In the genomic region with DNA sequence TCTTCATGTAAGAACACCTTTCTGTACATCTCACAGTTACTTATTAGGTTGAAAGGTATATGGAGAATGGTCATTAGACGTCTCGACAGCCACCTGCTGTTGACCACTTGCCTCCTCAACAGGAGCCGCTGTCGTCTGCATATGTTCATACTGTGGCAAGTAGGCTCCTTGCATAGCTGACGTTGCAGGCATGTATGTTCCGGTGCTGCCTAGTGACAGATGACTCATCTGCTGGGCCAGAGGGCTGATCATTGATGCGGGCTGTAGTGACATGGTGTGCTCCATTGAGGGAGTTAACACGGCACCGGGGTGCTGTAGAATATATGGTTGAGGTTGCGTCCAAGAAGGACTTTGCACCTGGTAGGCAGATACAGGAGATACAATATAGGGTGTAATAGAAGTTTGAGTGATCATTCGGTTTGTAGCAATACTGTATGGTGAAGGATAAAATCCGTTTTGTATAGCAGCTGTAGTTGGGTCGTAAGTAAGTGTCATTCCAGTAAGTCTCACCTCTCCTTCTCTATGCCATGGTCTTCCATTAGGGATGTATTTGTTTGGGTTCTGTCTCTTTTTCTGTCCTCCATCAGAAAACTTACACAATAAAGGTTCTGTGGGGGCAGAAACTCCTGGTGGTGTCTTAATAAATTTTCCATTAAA, we compare ENCODE assay signal across 8 cellular contexts. TPM values are rescaled to one million over a fixed set of nuclear protein-coding genes. Genes with fewer than 3 reads are reported as not detected.
DNase-seq lines count a peak whose midpoint lies in the region; ATAC-seq, FAIRE-seq and TF ChIP-seq lines count a peak whose summit lies in the region.
"Not testable (repeated sequence)": the region's sequence is repeated elsewhere in the genome, so short reads cannot be mapped to it uniquely, and the experiment has no call there.

No MANE protein-coding gene starts in this region.

- peak; percentile 98 for FAIRE-seq in GM18507 (lab: Jason Lieb, UNC)
- FAIRE-seq in H1 (lab: Jason Lieb, UNC): not testable (repeated sequence)

- CTCF ChIA-PET in HCT116 (lab: Charles Lee) (interaction anchor here (1.0 to 2.7 kb wide), 7 partner anchors 8 to 103 kb away, joined by 3 to 10 read pairs (median 4); a partner anchor contains a TSS), H1 (lab: Charles Lee; ENCODE audit: partially characterized antibody) (interaction anchor here (0.9 to 3.3 kb wide), 5 partner anchors 8 to 459 kb away, joined by 3 to 14 read pairs (median 3); no protein-coding TSS in a partner anchor)

- not testable (repeated sequence) for H2BK15ac ChIP-seq in H1 (ENCODE audit: low read length)

- H3K36me3 Mint-ChIP-seq in naive thymus-derived CD8-positive, alpha-beta T cell: not testable (repeated sequence)

- peak overlapping the region; percentile 81 for H3K4me2 ChIP-seq in HCT116 (ENCODE audit: low read length)
- peak overlapping the region in 1 of 2 experiments; percentile 62; a peak in 1 of 4 replicates for H3K4me2 ChIP-seq in H1 (ENCODE audit: insufficient read depth in 1 of 2, low read depth in 2 of 2, low read length in 2 of 2)

- BruUV-seq in HCT116 (replicated peaks; lab: Mats Ljungman, UMichigan): not testable (repeated sequence)

- not testable (repeated sequence) for H3K79me2 ChIP-seq in HCT116 (ENCODE audit: insufficient read depth, low read length); H1 (ENCODE audit: control insufficient read depth in 1 of 2, insufficient read depth in 2 of 2, low read length in 2 of 2)

- peaks cover 0 to 23% (median 5%) of the 10 kb centered on the region in 4 donors for H3K4me1 Mint-ChIP-seq in naive thymus-derived CD8-positive, alpha-beta T cell

- H3K27ac Mint-ChIP-seq in naive thymus-derived CD8-positive, alpha-beta T cell: not testable (repeated sequence)

- not testable (repeated sequence) for H3K14ac ChIP-seq in H1 (ENCODE audit: insufficient read length)

- peak; percentile 55 for TF ChIP-seq RAD21 in HCT116 (IDR thresholded peaks at IDR 0.05; ENCODE audit: low read depth)
- TF ChIP-seq RAD21 in H1 (IDR thresholded peaks at IDR 0.05 in 1 of 2, conservative IDR thresholded peaks at IDR 0.05 in 1 of 2; ENCODE audit: low read depth in 2 of 2, low read length in 2 of 2): not testable (repeated sequence)

- WGBS in H1 (ENCODE audit: extremely low coverage in 1 of 2, insufficient coverage in 1 of 2, insufficient read length in 1 of 2, insufficient replicate concordance in 2 of 2, low coverage in 1 of 2, low lambda C conversion rate in 2 of 2, missing lambda C conversion rate in 1 of 2), 2 experiments: 75% methylated on average over 13 of the region's 13 CpGs; no CpG with 5 or more reads in 1 of the 2 experiments

- not testable (repeated sequence) for H3K23me2 ChIP-seq in H1 (ENCODE audit: low read depth, low read length)

- H2BK12ac ChIP-seq in H1 (ENCODE audit: low read depth, low read length): not testable (repeated sequence)

- ATAC-seq in HCT116: peak; percentile 84
- peak; percentile 29 to 45 for ATAC-seq in naive thymus-derived CD8-positive, alpha-beta T cell

- not testable (repeated sequence) for TF ChIP-seq POLR2A in HCT116 (IDR thresholded peaks at IDR 0.05; ENCODE audit: borderline replicate concordance, extremely low read depth, insufficient read depth, insufficient read length); H1 (IDR thresholded peaks at IDR 0.05; ENCODE audit: control extremely low read depth in 1 of 2, low read depth in 2 of 2, low read length in 2 of 2)

- not testable (repeated sequence) for H4K91ac ChIP-seq in H1 (replicated peaks; ENCODE audit: insufficient read length, low read length)

- not testable (repeated sequence) for TF ChIP-seq EP300 in H1 (IDR thresholded peaks at IDR 0.05; ENCODE audit: borderline replicate concordance in 1 of 2, low read depth in 2 of 2, low read length in 2 of 2)

- not testable (repeated sequence) for H2BK5ac ChIP-seq in H1 (ENCODE audit: low read depth, low read length)

- not testable (repeated sequence) for H3K27me3 ChIP-seq in HCT116 (ENCODE audit: insufficient read depth, low read length); H1 (replicated peaks in 1 of 4; ENCODE audit: control insufficient read depth in 3 of 4, extremely low read depth in 1 of 4, insufficient read depth in 3 of 4, low read length in 3 of 4)

- H4K20me1 ChIP-seq in HCT116 (ENCODE audit: insufficient read depth); H1 (replicated peaks in 1 of 2; ENCODE audit: control insufficient read depth in 1 of 2, insufficient read depth in 2 of 2, low read length in 2 of 2): not testable (repeated sequence)

- intact Hi-C loops in HCT116 (cut with micrococcal nuclease): loop anchor here (2.0 to 5.0 kb wide), 2 partner anchors 65 to 87 kb away; a partner anchor contains a TSS

- H3K4me1 ChIP-seq in HCT116 (ENCODE audit: control insufficient read depth in 1 of 2, insufficient read depth in 2 of 2, low read length in 2 of 2): peaks cover 6 to 17% of the 10 kb centered on the region in 2 experiments; a peak in 3 of 4 replicates
- not testable (repeated sequence) for H3K4me1 ChIP-seq in H1 (replicated peaks in 1 of 4; ENCODE audit: control insufficient read depth in 3 of 4, insufficient read depth in 4 of 4, low read length in 3 of 4)

- not testable (repeated sequence) for H3K4ac ChIP-seq in H1 (replicated peaks; ENCODE audit: insufficient read length, low read depth, low read length)

- RAD21 ChIA-PET in HCT116 (lab: Charles Lee; ENCODE audit: low non-redundant PET in 1 of 2, low total read pairs in 2 of 2, uncharacterized antibody in 2 of 2, unreplicated experiment in 2 of 2): interaction anchor here in 1 of 2 experiments (0.6 kb wide), 1 partner anchor 45 kb away, joined by 5 read pairs; no protein-coding TSS in a partner anchor

- H3K4me3 ChIP-seq in HCT116 (replicated peaks in 1 of 2; ENCODE audit: low read depth in 1 of 2, low read length in 2 of 2): 0 out of 4 replicates have a peak overlapping the region, but pooled peaks of 1 of the 2 experiments have one; percentile 0
- H3K4me3 ChIP-seq in H1 (ENCODE audit: extremely low read depth in 1 of 4, insufficient read depth in 2 of 4, low read depth in 3 of 4, low read length in 4 of 4): not testable (repeated sequence)

- not testable (repeated sequence) for H3K56ac ChIP-seq in H1 (replicated peaks; ENCODE audit: insufficient read length, low read depth, low read length)

- H3K27ac ChIP-seq in 22Rv1; HCT116 (ENCODE audit: low read depth, low read length); H1 (ENCODE audit: low read depth, low read length): not testable (repeated sequence)

- not testable (repeated sequence) for H2AK5ac ChIP-seq in H1 (ENCODE audit: low read depth, low read length)

- not testable (repeated sequence) for H3K9me2 ChIP-seq in HCT116 (ENCODE audit: insufficient read depth)

- not testable (repeated sequence) for H2BK20ac ChIP-seq in H1 (ENCODE audit: low read length)

- peak overlapping the region; percentile 90 for H2AFZ ChIP-seq in HCT116 (ENCODE audit: low read depth, low read length, poor library complexity, severe bottlenecking)
- not testable (repeated sequence) for H2AFZ ChIP-seq in H1 (ENCODE audit: low read length)

- peak; percentile 34 for TF ChIP-seq CTCF in 22Rv1 (IDR thresholded peaks at IDR 0.05)
- peak in 2 of 3 experiments; percentile 34 to 42; a peak in 5 of 6 replicates for TF ChIP-seq CTCF in HCT116 (IDR thresholded peaks at IDR 0.05 in 2 of 3, conservative IDR thresholded peaks at IDR 0.05 in 1 of 3; ENCODE audit: borderline replicate concordance in 1 of 3, insufficient read depth in 1 of 3, low read depth in 2 of 3, low read length in 2 of 3)
- TF ChIP-seq CTCF in H1 (IDR thresholded peaks at IDR 0.05; ENCODE audit: control extremely low read depth in 1 of 3, insufficient read depth in 1 of 3, low read depth in 1 of 3, low read length in 3 of 3): not testable (repeated sequence)

- H4K8ac ChIP-seq in H1 (ENCODE audit: extremely low read depth, insufficient read depth, low read length): not testable (repeated sequence)

- DNase-seq in GM18507 (ENCODE audit: extremely low spot score, insufficient read length, low read depth) (peak; percentile 35), HCT116 (ENCODE audit: low read depth, low spot score) (peak; percentile 92), HT-29 (ENCODE audit: low spot score) (peak; percentile 78), NOMO-1 treated with DMSO at 0.1 percent for 48 hours (lab: John Stamatoyannopoulos, UW; ENCODE audit: unreplicated experiment) (peak; percentile 87)
- peak; percentile 20 to 38 for DNase-seq in activated CD4-positive, alpha-beta T cell treated with anti-CD3 and anti-CD28 coated beads, Interleukin-2, amount 50 U/mL, for 48 hours
- DNase-seq in H1 (ENCODE audit: low read depth in 1 of 2, low spot score in 2 of 2): not testable (repeated sequence)
- peak in 3 of 10 donors; percentile 5 to 23 (median 19) for DNase-seq in naive thymus-derived CD8-positive, alpha-beta T cell

- POLR2A ChIA-PET in HCT116 (lab: Charles Lee) (interaction anchor here (2.8 kb wide), 1 partner anchor 65 kb away, joined by 11 read pairs; a partner anchor contains a TSS), H1 (lab: Charles Lee; ENCODE audit: partially characterized antibody) (interaction anchor here (1.8 kb wide), 1 partner anchor 65 kb away, joined by 7 read pairs; no protein-coding TSS in a partner anchor)
- POLR2A ChIA-PET in naive thymus-derived CD8-positive, alpha-beta T cell (lab: Charles Lee): not testable (repeated sequence)

- H4K5ac ChIP-seq in H1 (ENCODE audit: insufficient read length, low read depth, low read length): not testable (repeated sequence)

- not testable (repeated sequence) for H3K79me1 ChIP-seq in H1 (ENCODE audit: low read depth, low read length)

- not testable (repeated sequence) for H3K9me3 Mint-ChIP-seq in naive thymus-derived CD8-positive, alpha-beta T cell

- H3K4me3 Mint-ChIP-seq in naive thymus-derived CD8-positive, alpha-beta T cell: peak overlapping the region in 8 of 10 donors; percentile 42 to 86 (median 60)

- not testable (repeated sequence) for H3K36me3 ChIP-seq in HCT116 (ENCODE audit: control insufficient read depth in 1 of 2, insufficient read depth in 2 of 2, low read length in 2 of 2); H1 (ENCODE audit: control insufficient read depth in 2 of 4, insufficient read depth in 4 of 4, low read length in 3 of 4)

- H3K27me3 Mint-ChIP-seq in naive thymus-derived CD8-positive, alpha-beta T cell: peaks cover 14 to 34% (median 25%) of the 10 kb centered on the region in 5 donors

- H3K23ac ChIP-seq in H1 (ENCODE audit: insufficient read length): not testable (repeated sequence)

- H3K18ac ChIP-seq in H1 (ENCODE audit: extremely low read depth, low read length): not testable (repeated sequence)

- not testable (repeated sequence) for H3K9ac ChIP-seq in HCT116 (ENCODE audit: low read length); H1 (replicated peaks in 1 of 4; ENCODE audit: extremely low read depth in 1 of 4, low read depth in 3 of 4, low read length in 3 of 4)

- not testable (repeated sequence) for H3K9me3 ChIP-seq in HCT116 (ENCODE audit: control insufficient read depth in 1 of 2, insufficient read depth in 1 of 2, low read depth in 1 of 2, low read length in 2 of 2); H1 (ENCODE audit: insufficient read depth in 2 of 2, low read depth in 1 of 2, low read length in 1 of 2)

- H2BK120ac ChIP-seq in H1 (replicated peaks; ENCODE audit: low read depth, low read length): not testable (repeated sequence)

RNA-seq across cellular contexts. Expression of a gene that starts 45.2 kb away (rescaled TPM):
- 0.12 TPM for total RNA-seq in HCT116 (2021; ENCODE audit: unreplicated experiment)
- polyA plus RNA-seq in HCT116 (2012): 0.01 and 0.03 TPM in 2 replicates
- total RNA-seq in HT-29 (2014; rRNA removed; shearing (Covaris generic)): not detected in 2 replicates
- total RNA-seq in H1 (2021; fragmentation: NEBNext Ultra II Directional; extraction: Animal tissue kit (Norgen Biotek cat#: 25700)): 1.8 and 2.2 TPM in 2 replicates
- polyA plus RNA-seq in H1 (2011; rRNA removed): 0.28 and 0.51 TPM in 2 replicates
- polyA plus RNA-seq in H1 (2011; cell fraction: cytosol; rRNA removed): 0.56 TPM
- 0.36 TPM for polyA plus RNA-seq in H1 (2011; cell fraction: nucleus; rRNA removed)
- polyA plus RNA-seq in H1 (2012, experiment 1 of 2): 0.47 to 0.77 TPM (median 0.62 TPM) in 4 replicates
- 0.16 TPM for polyA plus RNA-seq in H1 (2012, experiment 2 of 2)
- 0.69 TPM for polyA plus RNA-seq in H1 (2013, experiment 1 of 2)
- polyA plus RNA-seq in H1 (2013, experiment 2 of 2): 0.87 TPM
- 1.3 and 1.7 TPM in 2 replicates for polyA minus RNA-seq in H1 (2011; rRNA and poly(A)+ RNA removed)
- 0.95 TPM for polyA minus RNA-seq in H1 (2011; cell fraction: cytosol; rRNA and poly(A)+ RNA removed)
- polyA minus RNA-seq in H1 (2011; cell fraction: nucleus; rRNA and poly(A)+ RNA removed): 1.2 TPM
- under 1 TPM; 0.14 to 0.26 TPM for total RNA-seq in naive thymus-derived CD8-positive, alpha-beta T cell
- under 1 TPM in 2 of 3 donors, not detected in 1; 0.03 to 0.06 TPM for polyA plus RNA-seq in naive thymus-derived CD8-positive, alpha-beta T cell
